8 cellular contexts compared by ENCODE assay signal in genomic region chr14:73825551-73826188, GRCh38.
DNase-seq lines count a peak whose midpoint lies in the region; ATAC-seq and TF ChIP-seq lines count a peak whose summit lies in the region.

No MANE protein-coding gene starts in this region.

- TF ChIP-seq CTCF in cardiac fibroblast (IDR thresholded peaks at IDR 0.05; ENCODE audit: low read depth, low read length), result peak; percentile 92

- peak; percentile 80 for ATAC-seq in HG02610 (IDR thresholded peaks at IDR 0.05; ENCODE audit: unreplicated experiment)
- ATAC-seq in HG03196 (IDR thresholded peaks at IDR 0.05; ENCODE audit: unreplicated experiment), result no peak

- H3K4me3 ChIP-seq in cardiac fibroblast (replicated peaks in 1 of 2; ENCODE audit: low read depth in 2 of 2, low read length in 2 of 2), result no peak overlapping the region

- DNase-seq in DMS153 (lab: John Stamatoyannopoulos, UW) (peak; percentile 61), NCI-H345 (lab: John Stamatoyannopoulos, UW) (peak; percentile 79), cardiac fibroblast (ENCODE audit: low read depth in 2 of 2) (peak; percentile 91 to 93), kidney glomerular epithelial cell (lab: John Stamatoyannopoulos, UW) (peak; percentile 66)
- DNase-seq in activated CD4-positive, CD25-positive, alpha-beta regulatory T cell treated with anti-CD3 and anti-CD28 coated beads, Interleukin-2, amount 50 U/mL, for 16 hours (ENCODE audit: low read depth, low spot score), result peak; percentile 51
- peak; percentile 82 for DNase-seq in stimulated activated CD4-positive, alpha-beta T cell treated with anti-CD3 and anti-CD28 coated beads, Interleukin-1b, Interleukin-23, amount 100 ng/mL, for 48 hours
